25 cellular contexts compared by ENCODE assay signal in genomic region chr22:43228863-43229262, GRCh38.
"Had no signal": no experiment of that assay in that cellular context is flagged by ENCODE, and none has a peak within 500 bp of the region (broad histone marks: within the 10 kb centered on the region; RNA-seq: fewer than 3 reads in every experiment).

No MANE protein-coding gene starts in this region.

- H3K27me3 ChIP-seq: adrenal gland, body of pancreas had no signal

- H3K27ac Mint-ChIP-seq: activated CD4-positive, alpha-beta memory T cell treated with anti-CD3 and anti-CD28 coated beads for 36 hours; activated CD4-positive, alpha-beta T cell treated with anti-CD3 and anti-CD28 coated beads for 36 hours; activated CD4-positive, alpha-beta T cell treated with anti-CD3 and anti-CD28 coated beads, Interleukin-2, amount 10 ng/mL, durations not matched to agents 24 days and 14 days; activated CD8-positive, alpha-beta memory T cell treated with anti-CD3 and anti-CD28 coated beads, Interleukin-2, amount 10 ng/mL, durations not matched to agents 7 days and 5 days; activated naive CD4-positive, alpha-beta T cell treated with anti-CD3 and anti-CD28 coated beads for 36 hours; activated naive CD4-positive, alpha-beta T cell treated with anti-CD3 and anti-CD28 coated beads, Interleukin-2, amount 50 U/mL, for 24 hours; activated naive CD8-positive, alpha-beta T cell treated with anti-CD3 and anti-CD28 coated beads for 36 hours; activated T-helper 1 cell treated with anti-CD3 and anti-CD28 coated beads, Interleukin-12 subunit alpha, Interleukin-12 subunit beta, Interleukin-2, Interleukin-4 antibody, amounts not matched to agents 30 ng/mL and 10 ng/mL and 1 ng/mL, durations not matched to agents 14 hours and 24 hours and 36 hours; activated T-helper 2 cell treated with anti-CD3 and anti-CD28 coated beads, Interferon-gamma antibody, Interleukin-2, Interleukin-4, amounts not matched to agents 10 μg/mL and 5 μg/mL and 100 μg/mL, durations not matched to agents 14 hours and 24 hours and 36 hours; effector memory CD8-positive, alpha-beta T cell had no signal

- DNase-seq: activated CD4-positive, CD25-positive, alpha-beta regulatory T cell; activated CD4-positive, CD25-positive, alpha-beta regulatory T cell treated with anti-CD3 and anti-CD28 coated beads, Interleukin-2, amount 50 U/mL, for 72 hours; activated naive CD8-positive, alpha-beta T cell treated with anti-CD3 and anti-CD28 coated beads for 36 hours; aorta; caudate nucleus; cortex of kidney; effector CD4-positive, alpha-beta T cell; effector memory CD8-positive, alpha-beta T cell; esophagus squamous epithelium; foreskin melanocyte had no signal

- H3K9me3 ChIP-seq: adrenal gland, body of pancreas, esophagus squamous epithelium, gastroesophageal sphincter had no signal

- H3K36me3 ChIP-seq: adrenal gland, esophagus squamous epithelium had no signal

- H3K27me3 Mint-ChIP-seq: activated CD4-positive, alpha-beta memory T cell treated with anti-CD3 and anti-CD28 coated beads for 36 hours; activated naive CD4-positive, alpha-beta T cell treated with anti-CD3 and anti-CD28 coated beads, Interleukin-2, amount 50 U/mL, for 24 hours had no signal

- H3K27ac ChIP-seq: adrenal gland, body of pancreas, epithelial cell of prostate, esophagus squamous epithelium, gastroesophageal sphincter had no signal

- H3K4me1 ChIP-seq: adrenal gland, body of pancreas had no signal

- H3K9me3 Mint-ChIP-seq: activated CD4-positive, alpha-beta memory T cell treated with anti-CD3 and anti-CD28 coated beads for 36 hours; activated CD4-positive, alpha-beta T cell treated with anti-CD3 and anti-CD28 coated beads, Interleukin-2, amount 10 ng/mL, durations not matched to agents 24 days and 14 days; activated naive CD4-positive, alpha-beta T cell treated with anti-CD3 and anti-CD28 coated beads for 36 hours; activated naive CD4-positive, alpha-beta T cell treated with anti-CD3 and anti-CD28 coated beads, Interleukin-2, amount 50 U/mL, for 24 hours; activated naive CD8-positive, alpha-beta T cell treated with anti-CD3 and anti-CD28 coated beads for 36 hours; activated naive CD8-positive, alpha-beta T cell treated with anti-CD3 and anti-CD28 coated beads, Interleukin-2, amount 50 U/mL, for 24 hours; activated T-helper 1 cell treated with anti-CD3 and anti-CD28 coated beads, Interleukin-12 subunit alpha, Interleukin-12 subunit beta, Interleukin-2, Interleukin-4 antibody, amounts not matched to agents 30 ng/mL and 10 ng/mL and 1 ng/mL, durations not matched to agents 14 hours and 24 hours and 36 hours; activated T-helper 2 cell treated with anti-CD3 and anti-CD28 coated beads, Interferon-gamma antibody, Interleukin-2, Interleukin-4, amounts not matched to agents 10 μg/mL and 5 μg/mL and 100 μg/mL, durations not matched to agents 14 hours and 24 hours and 36 hours; effector memory CD8-positive, alpha-beta T cell had no signal

- H3K4me3 ChIP-seq: adrenal gland, body of pancreas, esophagus squamous epithelium, gastroesophageal sphincter had no signal

- H3K4me3 Mint-ChIP-seq: activated CD4-positive, alpha-beta memory T cell treated with anti-CD3 and anti-CD28 coated beads for 36 hours; activated CD4-positive, alpha-beta T cell treated with anti-CD3 and anti-CD28 coated beads for 36 hours; activated CD4-positive, alpha-beta T cell treated with anti-CD3 and anti-CD28 coated beads, Interleukin-2, amount 10 ng/mL, durations not matched to agents 24 days and 14 days; activated CD8-positive, alpha-beta memory T cell treated with anti-CD3 and anti-CD28 coated beads, Interleukin-2, amount 10 ng/mL, durations not matched to agents 7 days and 5 days; activated CD8-positive, alpha-beta T cell treated with anti-CD3 and anti-CD28 coated beads, Interleukin-2, amount 10 ng/mL, durations not matched to agents 7 days and 5 days; activated naive CD4-positive, alpha-beta T cell treated with anti-CD3 and anti-CD28 coated beads for 36 hours; activated naive CD4-positive, alpha-beta T cell treated with anti-CD3 and anti-CD28 coated beads, Interleukin-2, amount 50 U/mL, for 24 hours; activated naive CD8-positive, alpha-beta T cell treated with anti-CD3 and anti-CD28 coated beads for 36 hours; activated naive CD8-positive, alpha-beta T cell treated with anti-CD3 and anti-CD28 coated beads, Interleukin-2, amount 50 U/mL, for 24 hours; activated T-helper 1 cell treated with anti-CD3 and anti-CD28 coated beads, Interleukin-12 subunit alpha, Interleukin-12 subunit beta, Interleukin-2, Interleukin-4 antibody, amounts not matched to agents 30 ng/mL and 10 ng/mL and 1 ng/mL, durations not matched to agents 14 hours and 24 hours and 36 hours; effector memory CD8-positive, alpha-beta T cell had no signal

- H3K36me3 Mint-ChIP-seq: activated CD4-positive, alpha-beta memory T cell treated with anti-CD3 and anti-CD28 coated beads for 36 hours; activated CD8-positive, alpha-beta memory T cell treated with anti-CD3 and anti-CD28 coated beads, Interleukin-2, amount 10 ng/mL, durations not matched to agents 7 days and 5 days; activated naive CD4-positive, alpha-beta T cell treated with anti-CD3 and anti-CD28 coated beads, Interleukin-2, amount 50 U/mL, for 24 hours; activated naive CD8-positive, alpha-beta T cell treated with anti-CD3 and anti-CD28 coated beads for 36 hours had no signal

- FAIRE-seq: colon had no signal
